In the genomic region with DNA sequence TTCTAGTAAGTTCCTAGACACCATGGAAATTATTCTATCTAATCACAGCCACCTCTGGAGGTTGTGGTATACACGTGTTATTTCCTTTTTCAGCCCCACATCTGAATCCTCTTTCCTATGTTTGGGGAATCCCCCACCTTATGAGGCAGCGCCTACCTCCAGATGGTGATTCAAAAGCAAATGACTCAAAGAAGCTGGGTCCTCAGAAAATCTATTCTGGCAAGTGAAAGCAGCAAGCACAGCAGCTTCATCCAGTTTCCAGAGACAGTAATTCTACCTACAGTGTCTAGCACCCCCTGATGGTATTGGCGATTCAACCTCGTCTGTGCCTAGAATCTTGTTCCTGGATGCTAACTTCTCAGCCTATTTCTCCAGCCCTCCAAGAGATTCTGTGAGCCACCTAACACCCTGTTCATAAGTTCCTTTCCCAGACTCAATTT, we compare ENCODE assay signal across 8 cellular contexts. TPM values are rescaled to one million over a fixed set of nuclear protein-coding genes. Genes with fewer than 3 reads are reported as not detected.
DNase-seq lines count a peak whose midpoint lies in the region; ATAC-seq and TF ChIP-seq lines count a peak whose summit lies in the region.

No MANE protein-coding gene starts in this region.

- in situ Hi-C loops in gastrocnemius medialis (cut with MboI; ENCODE audit: low sequenced_read_pairs in 4 of 4) = no loop called here

- ATAC-seq in GM18498 (IDR thresholded peaks at IDR 0.05; ENCODE audit: unreplicated experiment) (peak; percentile 89), HG02852 (IDR thresholded peaks at IDR 0.05; ENCODE audit: unreplicated experiment) (peak; percentile 93), gastrocnemius medialis (no peak)

- TF ChIP-seq CTCF in gastrocnemius medialis (IDR thresholded peaks at IDR 0.05 in 4 of 5, conservative IDR thresholded peaks at IDR 0.05 in 1 of 5) = peak in 3 of 5 experiments; percentile 11 to 22 (median 17)

- H3K27ac Mint-ChIP-seq in activated T-cell treated with anti-CD3 and anti-CD28 coated beads, Interleukin-2, amount 50 U/mL, for 24 hours = peak overlapping the region; percentile 95

- no peak for TF ChIP-seq POLR2A in gastrocnemius medialis (IDR thresholded peaks at IDR 0.05)

- H3K27me3 ChIP-seq in gastrocnemius medialis = no peaks in the 10 kb centered on the region

- no peak overlapping the region for H3K4me3 ChIP-seq in gastrocnemius medialis

- peak overlapping the region; percentile 53 for H3K4me3 Mint-ChIP-seq in activated T-cell treated with anti-CD3 and anti-CD28 coated beads, Interleukin-2, amount 50 U/mL, for 24 hours

- intact Hi-C loops in gastrocnemius medialis (cut with DNase I; ENCODE audit: low total_unique reads) = no loop called here

- H3K4me1 ChIP-seq in gastrocnemius medialis = peaks cover 0 to 7% of the 10 kb centered on the region in 2 donors

- no peaks in the 10 kb centered on the region for H3K27me3 Mint-ChIP-seq in activated T-cell treated with anti-CD3 and anti-CD28 coated beads, Interleukin-2, amount 50 U/mL, for 24 hours

- no peaks in the 10 kb centered on the region for H3K9me3 ChIP-seq in gastrocnemius medialis

- DNase-seq in AG08395 (ENCODE audit: low spot score) = peak; percentile 72
- peak; percentile 19 for DNase-seq in NCI-H2227 treated with DMSO at 0.1 percent for 48 hours (lab: John Stamatoyannopoulos, UW)
- DNase-seq in activated T-cell treated with anti-CD3 and anti-CD28 coated beads, Interleukin-2, amount 50 U/mL, for 24 hours = peak; percentile 56
- peak; percentile 49 for DNase-seq in foreskin melanocyte
- DNase-seq in gastrocnemius medialis = no peak
- no peak for DNase-seq in NCI-H2107 (lab: John Stamatoyannopoulos, UW)

- H3K27ac ChIP-seq in gastrocnemius medialis = no peak overlapping the region

- no peaks in the 10 kb centered on the region for H3K9me3 Mint-ChIP-seq in activated T-cell treated with anti-CD3 and anti-CD28 coated beads, Interleukin-2, amount 50 U/mL, for 24 hours

- H3K36me3 Mint-ChIP-seq in activated T-cell treated with anti-CD3 and anti-CD28 coated beads, Interleukin-2, amount 50 U/mL, for 24 hours (ENCODE audit: low read depth) = peaks cover 10% of the 10 kb centered on the region

- H3K4me1 Mint-ChIP-seq in activated T-cell treated with anti-CD3 and anti-CD28 coated beads, Interleukin-2, amount 50 U/mL, for 24 hours (ENCODE audit: low read depth) = peaks cover 37% of the 10 kb centered on the region

- H3K36me3 ChIP-seq in gastrocnemius medialis = no peaks in the 10 kb centered on the region

RNA-seq across cellular contexts. Expression of gene STRBP, which starts 43.0 kb away (rescaled TPM):
- 10 to 100 TPM in 2 of 4 donors, 1 to 10 TPM in 2; 5.0 to 25.0 (median 13.2) TPM for total RNA-seq in gastrocnemius medialis

Comparison
In these comparisons a context has a peak if more than half of its experiments do, and no peak if none do; other contexts are left out.
1. DNase-seq: peak in AG08395 (single experiment), NCI-H2227 treated with DMSO at 0.1 percent for 48 hours (single experiment), activated T-cell treated with anti-CD3 and anti-CD28 coated beads, Interleukin-2, amount 50 U/mL, for 24 hours (single experiment) and foreskin melanocyte (single experiment); none in gastrocnemius medialis (0 of 2) and NCI-H2107 (single experiment).
2. ATAC-seq: peak in GM18498 (single experiment) and HG02852 (single experiment); none in gastrocnemius medialis (0 of 2).